In the genomic region with DNA sequence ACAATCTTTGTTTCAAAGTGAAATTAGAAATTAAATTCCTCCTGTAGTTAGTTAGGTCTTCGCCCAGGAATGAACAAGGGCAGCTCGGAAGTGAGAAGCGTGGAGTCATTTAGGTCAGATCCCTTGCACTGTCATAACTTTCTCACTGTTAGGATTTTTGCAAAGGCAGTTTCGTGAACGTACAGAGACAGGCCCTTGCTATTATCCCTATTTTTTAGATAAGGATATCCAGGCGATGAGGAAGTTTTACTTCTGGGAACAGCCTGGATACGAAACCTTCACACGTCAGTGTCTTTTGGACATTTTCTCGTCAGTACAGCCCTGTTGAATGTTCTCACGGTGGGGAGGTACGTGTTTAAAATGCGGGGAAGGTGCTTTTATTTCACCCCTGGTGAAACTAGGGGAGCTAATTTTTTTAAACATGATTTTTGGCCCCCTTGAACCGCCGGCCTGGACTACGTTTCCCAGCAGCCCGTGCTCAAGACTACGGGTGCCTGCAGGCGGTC, we compare ENCODE assay signal across 8 cellular contexts. TPM values are rescaled to one million over a fixed set of nuclear protein-coding genes. Genes with fewer than 3 reads are reported as not detected.
A peak's percentile ranks its signal among the peaks of the same experiment; 100 is the strongest.
DNase-seq lines count a peak whose midpoint lies in the region; ATAC-seq, FAIRE-seq and TF ChIP-seq lines count a peak whose summit lies in the region.

No MANE protein-coding gene starts in this region.

- TF ChIP-seq CTCF in heart right ventricle (IDR thresholded peaks at IDR 0.05), result no peak
- TF ChIP-seq CTCF in D721Med (IDR thresholded peaks at IDR 0.05; ENCODE audit: insufficient read depth, missing control alignments), result no peak

- ATAC-seq in CD4-positive, CD25-positive, alpha-beta regulatory T cell (ENCODE audit: low read depth in 2 of 2), result peak; percentile 71 to 72
- ATAC-seq in activated CD8-positive, alpha-beta T cell treated with anti-CD3 and anti-CD28 coated beads, Interleukin-2, amount 10 ng/mL, durations not matched to agents 7 days and 5 days, result no peak
- peak in 5 of 8 donors; percentile 1 to 95 (median 6) for ATAC-seq in heart right ventricle
- ATAC-seq in GM18517 (IDR thresholded peaks at IDR 0.05; ENCODE audit: unreplicated experiment), result no peak

- H3K4me1 Mint-ChIP-seq in CD4-positive, CD25-positive, alpha-beta regulatory T cell, result peaks cover 27 to 40% (median 31%) of the 10 kb centered on the region in 4 donors
- H3K4me1 Mint-ChIP-seq in activated CD8-positive, alpha-beta T cell treated with anti-CD3 and anti-CD28 coated beads, Interleukin-2, amount 10 ng/mL, durations not matched to agents 7 days and 5 days (ENCODE audit: low read depth), result peaks cover 40% of the 10 kb centered on the region

- WGBS in heart right ventricle, 2 donors, result 18% methylated on average over 18 of the region's 18 CpGs

- H3K9me3 ChIP-seq in CD4-positive, CD25-positive, alpha-beta regulatory T cell (ENCODE audit: control insufficient read depth in 2 of 2, low read length in 2 of 2), result no peaks in the 10 kb centered on the region
- H3K9me3 ChIP-seq in heart right ventricle, result peaks cover 0 to 5% (median 0%) of the 10 kb centered on the region in 11 donors

- H3K4me1 ChIP-seq in CD4-positive, CD25-positive, alpha-beta regulatory T cell (ENCODE audit: control insufficient read depth, insufficient read depth, low read length, poor library complexity, severe bottlenecking), result peaks cover 36% of the 10 kb centered on the region
- H3K4me1 ChIP-seq in heart right ventricle, result peaks cover 0 to 24% (median 15%) of the 10 kb centered on the region in 9 donors

- no peaks in the 10 kb centered on the region for H3K27me3 ChIP-seq in CD4-positive, CD25-positive, alpha-beta regulatory T cell (ENCODE audit: control insufficient read depth, insufficient read depth, low read length)
- no peaks in the 10 kb centered on the region for H3K27me3 ChIP-seq in heart right ventricle

- FAIRE-seq in D721Med (lab: Jason Lieb, UNC), result no peak

- peak overlapping the region; percentile 96 for H3K27ac ChIP-seq in CD4-positive, CD25-positive, alpha-beta regulatory T cell (ENCODE audit: insufficient read depth, low read length, poor library complexity, severe bottlenecking)
- H3K27ac ChIP-seq in heart right ventricle, result peak overlapping the region; percentile 89 to 97 (median 94)

- peak overlapping the region; percentile 92 to 99 (median 98) for H3K27ac Mint-ChIP-seq in CD4-positive, CD25-positive, alpha-beta regulatory T cell
- peak overlapping the region; percentile 64 for H3K27ac Mint-ChIP-seq in activated CD8-positive, alpha-beta T cell treated with anti-CD3 and anti-CD28 coated beads, Interleukin-2, amount 10 ng/mL, durations not matched to agents 7 days and 5 days

- POLR2A ChIA-PET in HEK293T (lab: Yijun Ruan, JAX), result interaction anchor here (1.0 to 1.4 kb wide), 4 partner anchors 11 to 76 kb away, joined by 3 to 7 read pairs (median 4); a partner anchor contains a TSS
- POLR2A ChIA-PET in activated CD8-positive, alpha-beta T cell treated with anti-CD3 and anti-CD28 coated beads, Interleukin-2, amount 10 ng/mL, durations not matched to agents 7 days and 5 days (lab: Charles Lee), result interaction anchor here (0.6 to 5.5 kb wide), 14 partner anchors 11 to 901 kb away, joined by 3 to 101 read pairs (median 4); a partner anchor contains a TSS

- H3K9me3 Mint-ChIP-seq in CD4-positive, CD25-positive, alpha-beta regulatory T cell, result peaks cover 0 to 2% (median 0%) of the 10 kb centered on the region in 7 donors
- no peaks in the 10 kb centered on the region for H3K9me3 Mint-ChIP-seq in activated CD8-positive, alpha-beta T cell treated with anti-CD3 and anti-CD28 coated beads, Interleukin-2, amount 10 ng/mL, durations not matched to agents 7 days and 5 days (ENCODE audit: insufficient read depth)

- peaks cover 2% of the 10 kb centered on the region for H3K36me3 ChIP-seq in CD4-positive, CD25-positive, alpha-beta regulatory T cell (ENCODE audit: control insufficient read depth, insufficient read depth, low read length)
- H3K36me3 ChIP-seq in heart right ventricle, result peaks cover 0 to 4% (median 0%) of the 10 kb centered on the region in 9 donors

- DNase-seq in CD4-positive, CD25-positive, alpha-beta regulatory T cell, result peak in 1 of 3 donors; percentile 68
- DNase-seq in HEK293T (ENCODE audit: extremely low spot score) (peak; percentile 86), heart right ventricle (peak in 1 of 2 donors; percentile 87), putamen (ENCODE audit: low spot score) (peak; percentile 84), D721Med (ENCODE audit: insufficient read length, low spot score) (no peak), NCI-H187 (lab: John Stamatoyannopoulos, UW) (no peak)
- peak; percentile 88 for DNase-seq in activated CD8-positive, alpha-beta T cell treated with anti-CD3 and anti-CD28 coated beads, Interleukin-2, amount 10 ng/mL, durations not matched to agents 7 days and 5 days

- peaks cover 18% of the 10 kb centered on the region for H3K27me3 Mint-ChIP-seq in CD4-positive, CD25-positive, alpha-beta regulatory T cell
- H3K27me3 Mint-ChIP-seq in activated CD8-positive, alpha-beta T cell treated with anti-CD3 and anti-CD28 coated beads, Interleukin-2, amount 10 ng/mL, durations not matched to agents 7 days and 5 days (ENCODE audit: low read depth), result peaks cover 3% of the 10 kb centered on the region

- H3K36me3 Mint-ChIP-seq in CD4-positive, CD25-positive, alpha-beta regulatory T cell, result peaks cover 12% of the 10 kb centered on the region
- peaks cover 29% of the 10 kb centered on the region for H3K36me3 Mint-ChIP-seq in activated CD8-positive, alpha-beta T cell treated with anti-CD3 and anti-CD28 coated beads, Interleukin-2, amount 10 ng/mL, durations not matched to agents 7 days and 5 days (ENCODE audit: low read depth)

- H3K4me3 Mint-ChIP-seq in CD4-positive, CD25-positive, alpha-beta regulatory T cell, result peak overlapping the region; percentile 85 to 96 (median 87)
- peak overlapping the region; percentile 96 for H3K4me3 Mint-ChIP-seq in activated CD8-positive, alpha-beta T cell treated with anti-CD3 and anti-CD28 coated beads, Interleukin-2, amount 10 ng/mL, durations not matched to agents 7 days and 5 days

- peak overlapping the region; percentile 87 for H3K4me3 ChIP-seq in CD4-positive, CD25-positive, alpha-beta regulatory T cell (ENCODE audit: low read depth, low read length)
- peak overlapping the region; percentile 74 to 100 (median 95) for H3K4me3 ChIP-seq in heart right ventricle

- intact Hi-C loops in heart right ventricle (cut with DNase I), result loop anchor here in 5 of 10 donors (2.0 to 10.0 kb wide), 2 partner anchors 69 to 71 kb away; a partner anchor contains a TSS

- CTCF ChIA-PET in HEK293T (lab: Yijun Ruan, JAX), result no interaction called here
- CTCF ChIA-PET in activated CD8-positive, alpha-beta T cell treated with anti-CD3 and anti-CD28 coated beads, Interleukin-2, amount 10 ng/mL, durations not matched to agents 7 days and 5 days (lab: Charles Lee), result interaction anchor here (0.9 to 1.4 kb wide), 3 partner anchors 19 to 70 kb away, joined by 3 to 4 read pairs (median 4); a partner anchor contains a TSS

TF ChIP-seq in HEK293T, 16 proteins besides CTCF, POLR2A, EP300 and RAD21:
- TF ChIP-seq L3MBTL2 (conservative IDR thresholded peaks at IDR 0.05), result no peak
- no peak for TF ChIP-seq ARNT (IDR thresholded peaks at IDR 0.05)
- TF ChIP-seq HDGF (IDR thresholded peaks at IDR 0.05; ENCODE audit: borderline replicate concordance), result no peak
- TF ChIP-seq, protein P1, sequence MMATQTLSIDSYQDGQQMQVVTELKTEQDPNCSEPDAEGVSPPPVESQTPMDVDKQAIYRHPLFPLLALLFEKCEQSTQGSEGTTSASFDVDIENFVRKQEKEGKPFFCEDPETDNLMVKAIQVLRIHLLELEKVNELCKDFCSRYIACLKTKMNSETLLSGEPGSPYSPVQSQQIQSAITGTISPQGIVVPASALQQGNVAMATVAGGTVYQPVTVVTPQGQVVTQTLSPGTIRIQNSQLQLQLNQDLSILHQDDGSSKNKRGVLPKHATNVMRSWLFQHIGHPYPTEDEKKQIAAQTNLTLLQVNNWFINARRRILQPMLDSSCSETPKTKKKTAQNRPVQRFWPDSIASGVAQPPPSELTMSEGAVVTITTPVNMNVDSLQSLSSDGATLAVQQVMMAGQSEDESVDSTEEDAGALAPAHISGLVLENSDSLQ (IDR thresholded peaks at IDR 0.05), result no peak
- no peak for TF ChIP-seq ZNF384 (IDR thresholded peaks at IDR 0.05)
- TF ChIP-seq CTBP1 (IDR thresholded peaks at IDR 0.05; ENCODE audit: borderline replicate concordance), result no peak
- no peak for TF ChIP-seq FOXK2 (IDR thresholded peaks at IDR 0.05)
- TF ChIP-seq BHLHE40 (IDR thresholded peaks at IDR 0.05; ENCODE audit: borderline replicate concordance), result no peak
- TF ChIP-seq SUZ12 (IDR thresholded peaks at IDR 0.05), result no peak
- TF ChIP-seq SP1 (IDR thresholded peaks at IDR 0.05), result no peak
- TF ChIP-seq LEF1 (IDR thresholded peaks at IDR 0.05; ENCODE audit: borderline replicate concordance), result no peak
- TF ChIP-seq FOXM1 (IDR thresholded peaks at IDR 0.05; ENCODE audit: borderline replicate concordance), result no peak
- no peak for TF ChIP-seq NFRKB (IDR thresholded peaks at IDR 0.05)
- TF ChIP-seq ELF4 (IDR thresholded peaks at IDR 0.05), result no peak
- TF ChIP-seq FOXA1 (IDR thresholded peaks at IDR 0.05), result no peak
- no peak for TF ChIP-seq TARDBP (IDR thresholded peaks at IDR 0.05)

RNA-seq across cellular contexts. Expression of a gene that starts 0.3 kb away (rescaled TPM):
- 208 TPM for total RNA-seq in CD4-positive, CD25-positive, alpha-beta regulatory T cell
- 100 to 1,000 TPM; 168 to 215 (median 205) TPM for polyA plus RNA-seq in CD4-positive, CD25-positive, alpha-beta regulatory T cell
- 100 to 1,000 TPM; 137 to 138 TPM for total RNA-seq in activated CD8-positive, alpha-beta T cell treated with anti-CD3 and anti-CD28 coated beads, Interleukin-2, amount 10 ng/mL, durations not matched to agents 7 days and 5 days
- 10 to 100 TPM; 33.1 to 48.5 (median 35.1) TPM for total RNA-seq in heart right ventricle
- polyA plus RNA-seq in heart right ventricle, result 10 to 100 TPM; 18.7 to 25.0 TPM

Comparison
In these comparisons a context has a peak if more than half of its experiments do, and no peak if none do; other contexts are left out.
1. ATAC-seq: peak in CD4-positive, CD25-positive, alpha-beta regulatory T cell (2 of 2) and heart right ventricle (5 of 8); none in activated CD8-positive, alpha-beta T cell treated with anti-CD3 and anti-CD28 coated beads, Interleukin-2, amount 10 ng/mL, durations not matched to agents 7 days and 5 days (single experiment) and GM18517 (single experiment).
2. DNase-seq: peak in HEK293T (single experiment), activated CD8-positive, alpha-beta T cell treated with anti-CD3 and anti-CD28 coated beads, Interleukin-2, amount 10 ng/mL, durations not matched to agents 7 days and 5 days (single experiment) and putamen (single experiment); none in D721Med (single experiment) and NCI-H187 (0 of 2).